In genomic region chr18:21364471-21364870, GRCh38 we compare ENCODE assay signal across 23 cellular contexts.
"Had no signal": no experiment of that assay in that cellular context is flagged by ENCODE, and none has a peak within 500 bp of the region (broad histone marks: within the 10 kb centered on the region; RNA-seq: fewer than 3 reads in every experiment).

No MANE protein-coding gene starts in this region.

- H3K4me1 ChIP-seq: sigmoid colon, stomach, suprapubic skin, tibial nerve had no signal

- H3K9me3 ChIP-seq: adrenal gland, ascending aorta, esophagus muscularis mucosa, gastrocnemius medialis, sigmoid colon, stomach, suprapubic skin, tibial nerve had no signal

- H3K27ac ChIP-seq: adrenal gland, ascending aorta, brain microvascular endothelial cell, esophagus muscularis mucosa, gastrocnemius medialis, sigmoid colon, stomach, suprapubic skin, tibial nerve had no signal

- ATAC-seq: activated naive CD4-positive, alpha-beta T cell treated with anti-CD3 and anti-CD28 coated beads, Interleukin-2, amount 50 U/mL, for 72 hours; activated T-cell treated with anti-CD3 and anti-CD28 coated beads, Interleukin-2, amount 50 U/mL, for 72 hours; gastrocnemius medialis; stimulated activated memory B cell treated with anti-CD40 and anti-IgM and Interleukin-4, amounts not matched to agents 10 μg/mL and 1 μg/mL and 100 μg/mL, for 72 hours; T-helper 17 cell had no signal

- H3K4me3 ChIP-seq: adrenal gland, ascending aorta, esophagus muscularis mucosa, gastrocnemius medialis, sigmoid colon, smooth muscle cell, stomach, suprapubic skin, tibial nerve had no signal

- H3K27me3 ChIP-seq: adrenal gland, ascending aorta, brain microvascular endothelial cell, esophagus muscularis mucosa, gastrocnemius medialis, sigmoid colon, stomach, tibial nerve had no signal

- H3K36me3 ChIP-seq: adrenal gland, ascending aorta, brain microvascular endothelial cell, esophagus muscularis mucosa, gastrocnemius medialis, sigmoid colon, stomach, suprapubic skin, tibial nerve had no signal

- DNase-seq: activated CD4-positive, alpha-beta T cell treated with anti-CD3 and anti-CD28 coated beads for 4 hours; activated CD4-positive, alpha-beta T cell treated with anti-CD3 and anti-CD28 coated beads, Interleukin-2, amount 50 U/mL, for 48 hours; activated CD4-positive, CD25-positive, alpha-beta regulatory T cell; activated effector memory CD4-positive, alpha-beta T cell treated with Interleukin-2 at 50 U/mL for 16 hours; activated T-cell treated with anti-CD3 and anti-CD28 coated beads, Interleukin-2, amount 50 U/mL, for 72 hours; adrenal gland; brain microvascular endothelial cell; central memory CD4-positive, alpha-beta T cell; dermis blood vessel endothelial cell; effector memory CD4-positive, alpha-beta T cell; gastrocnemius medialis; hippocampal formation; sigmoid colon; stimulated activated CD4-positive, alpha-beta T cell treated with anti-CD3 and anti-CD28 coated beads, Interleukin-15, amount 100 ng/mL, for 24 hours; stomach; T-helper 17 cell had no signal
